ENCODE assay signal across 10 cellular contexts in the genomic region with DNA sequence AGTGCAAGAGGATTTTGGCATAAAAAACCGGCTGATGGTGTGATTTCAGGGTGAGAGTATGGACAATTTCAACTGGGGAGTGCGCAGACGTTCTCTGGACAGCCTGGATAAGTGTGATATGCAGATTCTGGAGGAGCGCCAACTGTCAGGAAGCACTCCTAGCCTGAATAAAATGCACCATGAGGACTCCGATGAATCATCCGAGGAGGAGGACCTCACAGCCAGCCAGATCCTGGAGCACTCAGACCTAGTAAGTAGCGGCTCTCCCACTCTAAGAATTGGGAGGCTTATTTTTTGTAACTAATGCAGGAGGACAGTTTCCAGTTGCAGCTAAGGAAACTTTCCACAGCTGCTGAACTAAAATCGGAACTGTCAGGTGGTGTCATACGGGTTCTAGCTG. TPM values are rescaled to one million over a fixed set of nuclear protein-coding genes. Genes with fewer than 3 reads are reported as not detected.
A peak's percentile ranks its signal among the peaks of the same experiment; 100 is the strongest.
DNase-seq lines count a peak whose midpoint lies in the region; ATAC-seq, FAIRE-seq and TF ChIP-seq lines count a peak whose summit lies in the region.
"Had no signal": no experiment of that assay in that cellular context is flagged by ENCODE, and none has a peak within 500 bp of the region (broad histone marks: within the 10 kb centered on the region; RNA-seq: fewer than 3 reads in every experiment).

No MANE protein-coding gene starts in this region.

- H3K36me3 ChIP-seq in endothelial cell of umbilical vein (ENCODE audit: control insufficient read depth in 2 of 2, extremely low read depth in 1 of 2, insufficient read depth in 2 of 2, low read length in 2 of 2) (peaks cover 0 to 6% of the 10 kb centered on the region in 2 experiments), lung (ENCODE audit: control insufficient read depth in 2 of 2, insufficient read depth in 2 of 2, low read length in 2 of 2) (peaks cover 0 to 6% of the 10 kb centered on the region in 2 donors)

- POLR2A ChIA-PET in endothelial cell of umbilical vein (lab: Charles Lee), result no interaction called here

- intact Hi-C loops in endothelial cell of umbilical vein (cut with micrococcal nuclease), result loop anchor here (1.0 kb wide), 1 partner anchor 54 kb away; a partner anchor contains a TSS
- intact Hi-C loops in activated T-helper 2 cell treated with anti-CD3 and anti-CD28 coated beads, Interferon-gamma antibody, Interleukin-2, Interleukin-4, amounts not matched to agents 10 μg/mL and 5 μg/mL and 100 μg/mL, durations not matched to agents 14 hours and 24 hours and 36 hours (cut with micrococcal nuclease), result no loop called here

- H3K27me3 Mint-ChIP-seq in activated CD8-positive, alpha-beta memory T cell treated with anti-CD3 and anti-CD28 coated beads, Interleukin-2, amount 10 ng/mL, durations not matched to agents 7 days and 5 days, result peaks cover 23% of the 10 kb centered on the region
- no peaks in the 10 kb centered on the region for H3K27me3 Mint-ChIP-seq in activated T-helper 2 cell treated with anti-CD3 and anti-CD28 coated beads, Interferon-gamma antibody, Interleukin-2, Interleukin-4, amounts not matched to agents 10 μg/mL and 5 μg/mL and 100 μg/mL, durations not matched to agents 14 hours and 24 hours and 36 hours (ENCODE audit: low read depth)

- CTCF ChIA-PET in endothelial cell of umbilical vein (lab: Charles Lee), result interaction anchor here (0.5 to 3.8 kb wide), 5 partner anchors 8 to 269 kb away, joined by 3 to 31 read pairs (median 3); a partner anchor contains a TSS
- CTCF ChIA-PET in activated CD8-positive, alpha-beta memory T cell treated with anti-CD3 and anti-CD28 coated beads, Interleukin-2, amount 10 ng/mL, durations not matched to agents 7 days and 5 days (lab: Charles Lee), result no interaction called here

- no peak overlapping the region for H3K27ac Mint-ChIP-seq in activated CD8-positive, alpha-beta memory T cell treated with anti-CD3 and anti-CD28 coated beads, Interleukin-2, amount 10 ng/mL, durations not matched to agents 7 days and 5 days
- H3K27ac Mint-ChIP-seq in activated T-helper 2 cell treated with anti-CD3 and anti-CD28 coated beads, Interferon-gamma antibody, Interleukin-2, Interleukin-4, amounts not matched to agents 10 μg/mL and 5 μg/mL and 100 μg/mL, durations not matched to agents 14 hours and 24 hours and 36 hours, result no peak overlapping the region

- BruUV-seq in endothelial cell of umbilical vein (replicated peaks; lab: Mats Ljungman, UMichigan), result no TSS peak

- whole genome bisulfite sequencing in lung, 2 donors, result 42 to 58% methylated on average over 9 of the region's 9 CpGs

- peak overlapping the region; percentile 86 for H3K9ac ChIP-seq in endothelial cell of umbilical vein (replicated peaks; ENCODE audit: extremely low read depth, insufficient read depth, low read length)

- no peak overlapping the region for H2AFZ ChIP-seq in endothelial cell of umbilical vein (ENCODE audit: low read depth, low read length)

- H3K27me3 ChIP-seq in endothelial cell of umbilical vein (ENCODE audit: control insufficient read depth in 2 of 2, insufficient read depth in 2 of 2, low read length in 2 of 2), result no peaks in the 10 kb centered on the region
- H3K27me3 ChIP-seq in lung (ENCODE audit: control insufficient read depth, insufficient read depth), result no peaks in the 10 kb centered on the region

- TF ChIP-seq CTCF in endothelial cell of umbilical vein (IDR thresholded peaks at IDR 0.05; ENCODE audit: extremely low read depth in 1 of 2, insufficient read depth in 1 of 2, low read depth in 1 of 2, low read length in 2 of 2) (no peak), lung (IDR thresholded peaks at IDR 0.05; ENCODE audit: control extremely low read depth, extremely low read depth) (no peak)

- H3K4me3 ChIP-seq in endothelial cell of umbilical vein (replicated peaks in 1 of 3; ENCODE audit: insufficient read depth in 1 of 3, low read depth in 1 of 3, low read length in 3 of 3) (peak overlapping the region; percentile 36 to 75 (median 43)), lung (no peak overlapping the region)

- peak overlapping the region; percentile 93 for H3K4me2 ChIP-seq in endothelial cell of umbilical vein (ENCODE audit: insufficient read depth, low read length)

- no peaks in the 10 kb centered on the region for H3K4me1 Mint-ChIP-seq in activated CD8-positive, alpha-beta memory T cell treated with anti-CD3 and anti-CD28 coated beads, Interleukin-2, amount 10 ng/mL, durations not matched to agents 7 days and 5 days
- peaks cover 4% of the 10 kb centered on the region for H3K4me1 Mint-ChIP-seq in activated T-helper 2 cell treated with anti-CD3 and anti-CD28 coated beads, Interferon-gamma antibody, Interleukin-2, Interleukin-4, amounts not matched to agents 10 μg/mL and 5 μg/mL and 100 μg/mL, durations not matched to agents 14 hours and 24 hours and 36 hours (ENCODE audit: low read depth)

- H3K9me1 ChIP-seq in endothelial cell of umbilical vein (replicated peaks; ENCODE audit: control insufficient read depth, extremely low read depth, insufficient read depth, low read length), result no peaks in the 10 kb centered on the region

- H3K27ac ChIP-seq in endothelial cell of umbilical vein (ENCODE audit: insufficient read depth, low read depth, low read length) (peak overlapping the region; percentile 86), lung (ENCODE audit: low read depth in 1 of 2, low read length in 1 of 2) (peak overlapping the region in 1 of 2 donors; percentile 84)

- H3K79me2 ChIP-seq in endothelial cell of umbilical vein (ENCODE audit: control insufficient read depth, insufficient read depth, low read length), result peaks cover 19% of the 10 kb centered on the region

- ATAC-seq in lung (ENCODE audit: insufficient read depth, low FRiP score) (peak; percentile 77), HG02852 (IDR thresholded peaks at IDR 0.05; ENCODE audit: unreplicated experiment) (no peak)
- ATAC-seq in activated CD8-positive, alpha-beta memory T cell treated with anti-CD3 and anti-CD28 coated beads, Interleukin-2, amount 10 ng/mL, durations not matched to agents 7 days and 5 days, result no peak

- H4K20me1 ChIP-seq in endothelial cell of umbilical vein (replicated peaks; ENCODE audit: control insufficient read depth, extremely low read depth, insufficient read depth, low read length), result no peaks in the 10 kb centered on the region

- H3K9me3 ChIP-seq in endothelial cell of umbilical vein (replicated peaks; ENCODE audit: control insufficient read depth, insufficient read depth, low read length), result no peaks in the 10 kb centered on the region
- H3K9me3 ChIP-seq in lung (ENCODE audit: control insufficient read depth in 2 of 2, insufficient read depth in 1 of 2, low read length in 1 of 2), result peaks cover 0 to 1% of the 10 kb centered on the region in 2 donors

- peak; percentile 7 for DNase-seq in DMS153 (lab: John Stamatoyannopoulos, UW)
- no peak for DNase-seq in DMS153 treated with DMSO at 0.1 percent for 48 hours (lab: John Stamatoyannopoulos, UW; ENCODE audit: unreplicated experiment)
- peak; percentile 99 for DNase-seq in endothelial cell of umbilical vein (ENCODE audit: low read depth, low spot score)
- peak; percentile 72 for DNase-seq in lung (ENCODE audit: low spot score)
- DNase-seq in urothelium cell line (ENCODE audit: low spot score), result peak; percentile 59
- DNase-seq in activated CD8-positive, alpha-beta memory T cell treated with anti-CD3 and anti-CD28 coated beads, Interleukin-2, amount 10 ng/mL, durations not matched to agents 7 days and 5 days, result no peak
- DNase-seq in activated T-helper 2 cell treated with anti-CD3 and anti-CD28 coated beads, Interferon-gamma antibody, Interleukin-2, Interleukin-4, amounts not matched to agents 10 μg/mL and 5 μg/mL and 100 μg/mL, durations not matched to agents 14 hours and 24 hours and 36 hours (ENCODE audit: low spot score), result no peak

- peak; percentile 86 for FAIRE-seq in endothelial cell of umbilical vein (lab: Jason Lieb, UNC)
- FAIRE-seq in urothelium cell line (lab: Jason Lieb, UNC), result no peak
- FAIRE-seq: A204.1 had no signal

- H3K4me3 Mint-ChIP-seq in activated CD8-positive, alpha-beta memory T cell treated with anti-CD3 and anti-CD28 coated beads, Interleukin-2, amount 10 ng/mL, durations not matched to agents 7 days and 5 days, result no peak overlapping the region
- no peak overlapping the region for H3K4me3 Mint-ChIP-seq in activated T-helper 2 cell treated with anti-CD3 and anti-CD28 coated beads, Interferon-gamma antibody, Interleukin-2, Interleukin-4, amounts not matched to agents 10 μg/mL and 5 μg/mL and 100 μg/mL, durations not matched to agents 14 hours and 24 hours and 36 hours (ENCODE audit: low read depth)

- no peaks in the 10 kb centered on the region for H3K9me3 Mint-ChIP-seq in activated CD8-positive, alpha-beta memory T cell treated with anti-CD3 and anti-CD28 coated beads, Interleukin-2, amount 10 ng/mL, durations not matched to agents 7 days and 5 days (ENCODE audit: low read depth)
- no peaks in the 10 kb centered on the region for H3K9me3 Mint-ChIP-seq in activated T-helper 2 cell treated with anti-CD3 and anti-CD28 coated beads, Interferon-gamma antibody, Interleukin-2, Interleukin-4, amounts not matched to agents 10 μg/mL and 5 μg/mL and 100 μg/mL, durations not matched to agents 14 hours and 24 hours and 36 hours

- peak; percentile 87 for TF ChIP-seq POLR2A in endothelial cell of umbilical vein (IDR thresholded peaks at IDR 0.05; ENCODE audit: low read depth, low read length)

- dilution Hi-C loops in endothelial cell of umbilical vein (cut with MboI; ENCODE audit: extremely low pct_ligation_motif_present, low sequenced_read_pairs), result no loop called here

- no peaks in the 10 kb centered on the region for H3K36me3 Mint-ChIP-seq in activated CD8-positive, alpha-beta memory T cell treated with anti-CD3 and anti-CD28 coated beads, Interleukin-2, amount 10 ng/mL, durations not matched to agents 7 days and 5 days
- H3K36me3 Mint-ChIP-seq in activated T-helper 2 cell treated with anti-CD3 and anti-CD28 coated beads, Interferon-gamma antibody, Interleukin-2, Interleukin-4, amounts not matched to agents 10 μg/mL and 5 μg/mL and 100 μg/mL, durations not matched to agents 14 hours and 24 hours and 36 hours (ENCODE audit: low read depth), result no peaks in the 10 kb centered on the region

- peaks cover 70% of the 10 kb centered on the region for H3K4me1 ChIP-seq in endothelial cell of umbilical vein (ENCODE audit: control insufficient read depth, extremely low read depth, insufficient read depth, low read length)
- peaks cover 6 to 30% of the 10 kb centered on the region in 2 donors for H3K4me1 ChIP-seq in lung (ENCODE audit: control insufficient read depth in 2 of 2, insufficient read depth in 2 of 2, low read length in 2 of 2)

RNA-seq across cellular contexts. Expression of a gene that starts 53.6 kb away (rescaled TPM):
- not detected in 2 replicates for total RNA-seq in endothelial cell of umbilical vein
- polyA plus RNA-seq in endothelial cell of umbilical vein, result 0.05 TPM in 1 of 2 replicates, not detected in the other
- not detected in 2 replicates for polyA plus RNA-seq in endothelial cell of umbilical vein (2011; cell fraction: cytosol; rRNA removed)
- polyA plus RNA-seq in endothelial cell of umbilical vein (2011; cell fraction: nucleus; rRNA removed), result not detected in 2 replicates
- polyA plus RNA-seq in endothelial cell of umbilical vein (2012), result not detected in 2 replicates
- not detected in 2 replicates for polyA minus RNA-seq in endothelial cell of umbilical vein
- polyA minus RNA-seq in endothelial cell of umbilical vein (2011; cell fraction: cytosol; rRNA and poly(A)+ RNA removed), result not detected
- polyA minus RNA-seq in endothelial cell of umbilical vein (2011; cell fraction: nucleus; rRNA and poly(A)+ RNA removed), result not detected in 2 replicates
- not detected for total RNA-seq in lung
- polyA plus RNA-seq in lung, result not detected
- not detected for total RNA-seq in activated CD8-positive, alpha-beta memory T cell treated with anti-CD3 and anti-CD28 coated beads, Interleukin-2, amount 10 ng/mL, durations not matched to agents 7 days and 5 days
- not detected in 2 replicates for total RNA-seq in activated T-helper 2 cell treated with anti-CD3 and anti-CD28 coated beads, Interferon-gamma antibody, Interleukin-2, Interleukin-4, amounts not matched to agents 10 μg/mL and 5 μg/mL and 100 μg/mL, durations not matched to agents 14 hours and 24 hours and 36 hours
- total RNA-seq: NCI-H460 had no signal

RNA-seq across cellular contexts. Expression of a gene that starts 53.7 kb away (rescaled TPM):
- total RNA-seq in endothelial cell of umbilical vein (16.1 and 17.5 TPM in 2 replicates), lung (10 to 100 TPM in 1 of 2 donors, 1 to 10 TPM in 1; 3.7 to 12.8 TPM)
- polyA plus RNA-seq in endothelial cell of umbilical vein (1.3 and 2.9 TPM in 2 replicates), lung (1 to 10 TPM in 1 of 2 donors, under 1 TPM in 1; 0.85 to 1.1 TPM)
- 4.1 and 4.3 TPM in 2 replicates for polyA plus RNA-seq in endothelial cell of umbilical vein (2011; cell fraction: cytosol; rRNA removed)
- polyA plus RNA-seq in endothelial cell of umbilical vein (2011; cell fraction: nucleus; rRNA removed), result 12.9 and 15.2 TPM in 2 replicates
- polyA plus RNA-seq in endothelial cell of umbilical vein (2012), result 2.7 and 7.9 TPM in 2 replicates
- polyA minus RNA-seq in endothelial cell of umbilical vein, result 5.6 and 9.6 TPM in 2 replicates
- polyA minus RNA-seq in endothelial cell of umbilical vein (2011; cell fraction: cytosol; rRNA and poly(A)+ RNA removed), result 6.7 TPM
- 10.8 and 16.1 TPM in 2 replicates for polyA minus RNA-seq in endothelial cell of umbilical vein (2011; cell fraction: nucleus; rRNA and poly(A)+ RNA removed)
- 10 to 100 TPM; 25.1 to 37.8 TPM for total RNA-seq in activated CD8-positive, alpha-beta memory T cell treated with anti-CD3 and anti-CD28 coated beads, Interleukin-2, amount 10 ng/mL, durations not matched to agents 7 days and 5 days
- total RNA-seq in activated T-helper 2 cell treated with anti-CD3 and anti-CD28 coated beads, Interferon-gamma antibody, Interleukin-2, Interleukin-4, amounts not matched to agents 10 μg/mL and 5 μg/mL and 100 μg/mL, durations not matched to agents 14 hours and 24 hours and 36 hours, result 18.6 and 19.4 TPM in 2 replicates

Comparison
In these comparisons a context has a peak if more than half of its experiments do, and no peak if none do; other contexts are left out.
1. DNase-seq: peak in DMS153 (single experiment), endothelial cell of umbilical vein (single experiment), lung (single experiment) and urothelium cell line (single experiment); none in DMS153 treated with DMSO at 0.1 percent for 48 hours (single experiment), activated CD8-positive, alpha-beta memory T cell treated with anti-CD3 and anti-CD28 coated beads, Interleukin-2, amount 10 ng/mL, durations not matched to agents 7 days and 5 days (single experiment) and activated T-helper 2 cell treated with anti-CD3 and anti-CD28 coated beads, Interferon-gamma antibody, Interleukin-2, Interleukin-4, amounts not matched to agents 10 μg/mL and 5 μg/mL and 100 μg/mL, durations not matched to agents 14 hours and 24 hours and 36 hours (single experiment).